ENCODE assay signal across 8 cellular contexts in the genomic region with DNA sequence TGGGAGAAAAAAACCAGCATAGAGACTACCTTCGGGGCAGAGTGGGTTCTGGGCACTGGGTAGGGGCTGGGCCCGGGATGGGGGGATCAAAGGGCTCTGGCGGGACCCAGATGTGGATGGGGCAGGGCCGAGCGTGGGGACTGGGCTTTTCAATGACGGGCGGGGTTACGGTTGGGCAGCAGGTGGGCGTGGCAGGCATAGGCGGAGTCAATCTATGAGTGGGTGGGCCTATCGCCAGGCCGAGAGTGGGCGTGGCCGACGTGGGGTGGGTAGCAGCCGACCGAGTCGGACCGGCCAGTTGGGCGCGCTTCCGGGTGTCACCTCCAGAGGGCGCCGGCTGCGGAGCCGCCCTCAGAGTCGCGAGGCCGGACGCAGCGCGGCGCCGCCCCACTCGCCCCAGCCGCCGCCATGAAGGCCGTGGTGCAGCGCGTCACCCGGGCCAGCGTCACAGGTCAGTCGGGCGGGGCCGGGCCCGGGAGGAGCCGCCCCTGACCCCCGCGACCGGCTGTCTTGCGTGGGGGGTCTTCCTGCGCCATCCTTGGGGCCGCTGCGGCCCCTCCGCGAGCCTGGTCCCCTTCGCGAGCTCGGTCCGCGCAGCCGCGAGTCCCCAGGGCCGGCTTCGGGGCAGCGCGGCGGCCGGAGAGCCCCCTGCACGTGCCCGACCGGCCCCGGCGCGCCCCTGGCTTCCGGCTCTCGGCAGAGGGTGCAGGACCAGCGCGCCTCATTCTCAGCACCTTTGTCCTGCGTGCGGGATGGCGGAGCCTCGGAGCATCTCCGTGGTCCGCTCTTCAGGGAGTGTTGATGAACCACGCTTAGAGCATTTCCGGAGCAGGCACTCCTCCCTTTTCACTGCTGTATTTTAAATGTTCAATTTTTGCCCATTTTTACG. TPM values are rescaled to one million over a fixed set of nuclear protein-coding genes. Genes with fewer than 3 reads are reported as not detected.
DNase-seq lines count a peak whose midpoint lies in the region; ATAC-seq, FAIRE-seq and TF ChIP-seq lines count a peak whose summit lies in the region.

A gene with protein sequence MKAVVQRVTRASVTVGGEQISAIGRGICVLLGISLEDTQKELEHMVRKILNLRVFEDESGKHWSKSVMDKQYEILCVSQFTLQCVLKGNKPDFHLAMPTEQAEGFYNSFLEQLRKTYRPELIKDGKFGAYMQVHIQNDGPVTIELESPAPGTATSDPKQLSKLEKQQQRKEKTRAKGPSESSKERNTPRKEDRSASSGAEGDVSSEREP (plus strand): TSS at position 390 of the 889 bp plus-strand sequence. CDS start 19 bp downstream, at position 409.

- peaks cover 22% of the 10 kb centered on the region for H3K4me1 Mint-ChIP-seq in central memory CD8-positive, alpha-beta T cell

- H3K27me3 Mint-ChIP-seq in central memory CD8-positive, alpha-beta T cell: peaks cover 13% of the 10 kb centered on the region

- no peaks in the 10 kb centered on the region for H3K4me1 ChIP-seq in kidney (ENCODE audit: control insufficient read depth in 1 of 2, insufficient read depth in 1 of 2, low read depth in 1 of 2, low read length in 2 of 2)

- ATAC-seq in GM19023 (IDR thresholded peaks at IDR 0.05; ENCODE audit: unreplicated experiment): peak; percentile 89
- peak; percentile 89 for ATAC-seq in HG03196 (IDR thresholded peaks at IDR 0.05; ENCODE audit: unreplicated experiment)
- ATAC-seq in activated CD4-positive, CD25-positive, alpha-beta regulatory T cell treated with anti-CD3 and anti-CD28 coated beads, Interleukin-2, amount 50 U/mL, for 24 hours: peak; percentile 81 to 84
- ATAC-seq in central memory CD8-positive, alpha-beta T cell (replicated peaks; ENCODE audit: extremely low read depth, poor library complexity, severe bottlenecking): peak; percentile 75

- H3K4me3 Mint-ChIP-seq in central memory CD8-positive, alpha-beta T cell: peak within 1 kb of the TSS; percentile 77

- peak; percentile 61 for TF ChIP-seq CTCF in kidney (IDR thresholded peaks at IDR 0.05; ENCODE audit: borderline replicate concordance, extremely low read depth, insufficient read depth)

- H3K27ac ChIP-seq in kidney (ENCODE audit: low read depth in 2 of 2, low read length in 2 of 2): peak within 1 kb of the TSS; percentile 37 to 43

- no peaks in the 10 kb centered on the region for H3K9me3 ChIP-seq in kidney (ENCODE audit: control insufficient read depth in 1 of 2, low read length in 2 of 2)

- peak; percentile 83 to 84 for DNase-seq in AML-193 (lab: John Stamatoyannopoulos, UW)
- peak; percentile 70 for DNase-seq in NCI-H226
- DNase-seq in central memory CD8-positive, alpha-beta T cell (ENCODE audit: low spot score in 2 of 2): peak; percentile 58 to 73
- peak; percentile 98 for DNase-seq in kidney
- DNase-seq in stimulated activated CD4-positive, alpha-beta T cell treated with anti-CD3 and anti-CD28 coated beads, Interleukin-15, amount 100 ng/mL, for 1 hour (ENCODE audit: low read depth in 1 of 2, low spot score in 1 of 2): peak; percentile 62 to 74

- intact Hi-C loops in kidney (cut with DNase I): no loop called here

- H3K27ac Mint-ChIP-seq in central memory CD8-positive, alpha-beta T cell (ENCODE audit: low read depth): peak within 1 kb of the TSS; percentile 76

- peak within 1 kb of the TSS; percentile 93 to 95 for H3K4me3 ChIP-seq in kidney (ENCODE audit: low read length in 2 of 2)

- no peaks in the 10 kb centered on the region for H3K36me3 ChIP-seq in kidney (ENCODE audit: control insufficient read depth in 1 of 2, insufficient read depth in 2 of 2, low read length in 2 of 2)

- peaks cover 5% of the 10 kb centered on the region for H3K36me3 Mint-ChIP-seq in central memory CD8-positive, alpha-beta T cell (ENCODE audit: insufficient read depth)

- no peak for FAIRE-seq in kidney (lab: Jason Lieb, UNC)

- no peaks in the 10 kb centered on the region for H3K9me3 Mint-ChIP-seq in central memory CD8-positive, alpha-beta T cell

- peak within 1 kb of the TSS; percentile 65 to 73 for H3K9ac ChIP-seq in kidney (ENCODE audit: low read length in 2 of 2)

RNA-seq across cellular contexts. Expression of the gene that starts here (rescaled TPM):
- 45.3 TPM for total RNA-seq in kidney
- 47.4 TPM for polyA plus RNA-seq in kidney (ENCODE audit: insufficient read depth, low read depth, low replicate concordance)

Comparison
In these comparisons a context has a peak if more than half of its experiments do, and no peak if none do; other contexts are left out.
1. Peak in every context shown above with its lines: DNase-seq, ATAC-seq, H3K4me3 ChIP-seq and H3K27ac ChIP-seq.